In the genomic region with DNA sequence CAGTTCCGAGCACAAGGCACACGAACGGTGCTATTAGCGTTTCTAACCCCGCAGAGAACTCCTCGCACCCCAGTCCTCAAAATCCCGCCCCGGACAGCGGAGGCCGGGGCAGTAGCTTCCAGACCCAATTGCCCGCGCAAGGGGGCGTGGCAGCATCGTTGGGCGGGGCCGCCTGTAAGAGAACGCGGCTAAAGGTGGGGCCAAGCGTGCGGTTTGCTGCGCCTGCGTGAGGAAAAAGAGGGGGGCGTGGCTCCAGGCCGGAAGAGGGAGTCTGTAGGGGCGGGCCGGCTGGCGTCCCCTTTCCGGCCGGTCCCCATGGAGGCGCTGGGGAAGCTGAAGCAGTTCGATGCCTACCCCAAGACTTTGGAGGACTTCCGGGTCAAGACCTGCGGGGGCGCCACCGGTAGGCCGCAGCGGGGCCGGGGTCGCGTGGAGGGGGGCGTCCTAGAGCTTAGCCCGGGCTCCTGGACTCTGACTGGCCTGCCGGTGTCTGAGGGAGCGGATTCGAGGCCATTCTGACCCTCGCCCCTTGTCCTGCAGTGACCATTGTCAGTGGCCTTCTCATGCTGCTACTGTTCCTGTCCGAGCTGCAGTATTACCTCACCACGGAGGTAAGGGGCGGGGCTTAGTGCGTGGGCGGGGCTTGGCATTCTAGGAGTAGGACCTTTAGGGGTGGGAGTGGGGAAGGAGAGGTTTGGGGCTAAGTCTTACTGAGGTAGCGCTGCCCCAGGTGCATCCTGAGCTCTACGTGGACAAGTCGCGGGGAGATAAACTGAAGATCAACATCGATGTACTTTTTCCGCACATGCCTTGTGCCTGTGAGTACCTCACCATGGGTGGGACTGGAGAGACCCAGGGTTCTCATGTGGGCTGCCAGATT, we compare ENCODE assay signal across 1 cellular context.
TF ChIP-seq lines count a peak whose summit lies in the region.

A gene (plus strand): TSS at position 296 of the 880 bp plus-strand sequence. CDS start 20 bp downstream, at position 316.

TF ChIP-seq in HEK293, 187 proteins besides CTCF, POLR2A, EP300 and RAD21 (continued from another document and continues in another):
- TF ChIP-seq, protein P1, sequence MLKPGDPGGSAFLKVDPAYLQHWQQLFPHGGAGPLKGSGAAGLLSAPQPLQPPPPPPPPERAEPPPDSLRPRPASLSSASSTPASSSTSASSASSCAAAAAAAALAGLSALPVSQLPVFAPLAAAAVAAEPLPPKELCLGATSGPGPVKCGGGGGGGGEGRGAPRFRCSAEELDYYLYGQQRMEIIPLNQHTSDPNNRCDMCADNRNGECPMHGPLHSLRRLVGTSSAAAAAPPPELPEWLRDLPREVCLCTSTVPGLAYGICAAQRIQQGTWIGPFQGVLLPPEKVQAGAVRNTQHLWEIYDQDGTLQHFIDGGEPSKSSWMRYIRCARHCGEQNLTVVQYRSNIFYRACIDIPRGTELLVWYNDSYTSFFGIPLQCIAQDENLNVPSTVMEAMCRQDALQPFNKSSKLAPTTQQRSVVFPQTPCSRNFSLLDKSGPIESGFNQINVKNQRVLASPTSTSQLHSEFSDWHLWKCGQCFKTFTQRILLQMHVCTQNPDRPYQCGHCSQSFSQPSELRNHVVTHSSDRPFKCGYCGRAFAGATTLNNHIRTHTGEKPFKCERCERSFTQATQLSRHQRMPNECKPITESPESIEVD (tag by site-specific recombination; IDR thresholded peaks at IDR 0.05), result no peak
- TF ChIP-seq ZNF155 (tag by site-specific recombination; IDR thresholded peaks at IDR 0.05) (no peak), PRDM1 (tag by site-specific recombination; IDR thresholded peaks at IDR 0.05) (no peak), ZSCAN23 (tag by site-specific recombination; IDR thresholded peaks at IDR 0.05) (0 out of 2 replicates have a peak, but pooled peaks have one; percentile 43), ZNF660 (tag by site-specific recombination; IDR thresholded peaks at IDR 0.05) (no peak), ZBTB1 (tag by site-specific recombination; IDR thresholded peaks at IDR 0.05) (no peak), ZNF677 (tag by site-specific recombination; IDR thresholded peaks at IDR 0.05) (no peak), HOXA7 (CRISPR knock-in tag; IDR thresholded peaks at IDR 0.05; ENCODE audit: borderline replicate concordance) (no peak), ZXDB (tag by site-specific recombination; IDR thresholded peaks at IDR 0.05) (peak; percentile 92), ZNF169 (tag by site-specific recombination; IDR thresholded peaks at IDR 0.05) (no peak), ZNF423 (tag by site-specific recombination; IDR thresholded peaks at IDR 0.05) (no peak), ZNF292 (tag by site-specific recombination; IDR thresholded peaks at IDR 0.05; ENCODE audit: borderline replicate concordance, low read depth) (no peak), ZNF132 (tag by site-specific recombination; IDR thresholded peaks at IDR 0.05; ENCODE audit: borderline replicate concordance) (no peak), ZNF311 (tag by site-specific recombination; IDR thresholded peaks at IDR 0.05; ENCODE audit: borderline replicate concordance) (no peak), ZNF768 (tag by site-specific recombination; IDR thresholded peaks at IDR 0.05) (no peak), ZNF221 (tag by site-specific recombination; IDR thresholded peaks at IDR 0.05; ENCODE audit: borderline replicate concordance) (no peak), ZFP37 (tag by site-specific recombination; IDR thresholded peaks at IDR 0.05) (no peak), ZNF747 (tag by site-specific recombination; IDR thresholded peaks at IDR 0.05) (no peak), ZNF2 (tag by site-specific recombination; IDR thresholded peaks at IDR 0.05) (no peak), ZNF624 (tag by site-specific recombination; IDR thresholded peaks at IDR 0.05) (no peak), BCL11B (tag by site-specific recombination; IDR thresholded peaks at IDR 0.05; ENCODE audit: low read depth) (no peak), ZNF416 (tag by site-specific recombination; IDR thresholded peaks at IDR 0.05) (no peak), OVOL3 (tag by site-specific recombination; IDR thresholded peaks at IDR 0.05) (no peak), WT1 (tag by site-specific recombination; IDR thresholded peaks at IDR 0.05) (0 out of 2 replicates have a peak, but pooled peaks have one; percentile 41), GLIS2 (tag by site-specific recombination; IDR thresholded peaks at IDR 0.05) (peak; percentile 67), ZNF837 (tag by site-specific recombination; IDR thresholded peaks at IDR 0.05) (no peak), ZBTB48 (tag by site-specific recombination; IDR thresholded peaks at IDR 0.05) (no peak; the same call in 1 of the 2 replicates), ZNF777 (tag by site-specific recombination; IDR thresholded peaks at IDR 0.05; ENCODE audit: borderline replicate concordance) (no peak), ZNF266 (tag by site-specific recombination; IDR thresholded peaks at IDR 0.05; ENCODE audit: low read depth) (no peak), ZNF404 (tag by site-specific recombination; IDR thresholded peaks at IDR 0.05) (no peak), ZSCAN30 (tag by site-specific recombination; IDR thresholded peaks at IDR 0.05) (peak; percentile 45; the same call in 1 of the 2 replicates), ZIC2 (tag by site-specific recombination; IDR thresholded peaks at IDR 0.05) (peak; percentile 29; the same call in 1 of the 2 replicates), ZNF560 (tag by site-specific recombination; IDR thresholded peaks at IDR 0.05; ENCODE audit: borderline replicate concordance) (no peak), KLF9 (tag by site-specific recombination; IDR thresholded peaks at IDR 0.05; ENCODE audit: low read depth) (peak; percentile 100), ZNF175 (tag by site-specific recombination; IDR thresholded peaks at IDR 0.05) (no peak), ZNF335 (tag by site-specific recombination; conservative IDR thresholded peaks at IDR 0.05) (peak; percentile 79), ZNF510 (tag by site-specific recombination; IDR thresholded peaks at IDR 0.05; ENCODE audit: insufficient replicate concordance) (no peak), ZNF664 (tag by site-specific recombination; IDR thresholded peaks at IDR 0.05) (peak; percentile 45; the same call in 1 of the 2 replicates), ZNF544 (tag by site-specific recombination; IDR thresholded peaks at IDR 0.05) (no peak), SP2 (tag by site-specific recombination; IDR thresholded peaks at IDR 0.05) (peak; percentile 94), GLI4 (tag by site-specific recombination; IDR thresholded peaks at IDR 0.05) (no peak), ZNF391 (tag by site-specific recombination; IDR thresholded peaks at IDR 0.05; ENCODE audit: borderline replicate concordance, low read depth) (0 out of 2 replicates have a peak, but pooled peaks have one; percentile 36), KLF7 (tag by site-specific recombination; IDR thresholded peaks at IDR 0.05; ENCODE audit: borderline replicate concordance) (no peak), SP3 (tag by site-specific recombination; IDR thresholded peaks at IDR 0.05) (peak; percentile 96), ZNF654 (tag by site-specific recombination; IDR thresholded peaks at IDR 0.05; ENCODE audit: low read depth) (no peak)
- TF ChIP-seq, protein P2, sequence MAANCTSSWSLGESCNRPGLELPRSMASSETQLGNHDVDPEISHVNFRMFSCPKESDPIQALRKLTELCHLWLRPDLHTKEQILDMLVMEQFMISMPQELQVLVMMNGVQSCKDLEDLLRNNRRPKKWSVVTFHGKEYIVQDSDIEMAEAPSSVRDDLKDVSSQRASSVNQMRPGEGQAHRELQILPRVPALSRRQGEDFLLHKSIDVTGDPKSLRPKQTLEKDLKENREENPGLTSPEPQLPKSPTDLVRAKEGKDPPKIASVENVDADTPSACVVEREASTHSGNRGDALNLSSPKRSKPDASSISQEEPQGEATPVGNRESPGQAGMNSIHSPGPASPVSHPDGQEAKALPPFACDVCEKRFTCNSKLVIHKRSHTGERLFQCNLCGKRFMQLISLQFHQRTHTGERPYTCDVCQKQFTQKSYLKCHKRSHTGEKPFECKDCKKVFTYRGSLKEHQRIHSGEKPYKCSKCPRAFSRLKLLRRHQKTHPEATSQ (tag by site-specific recombination; IDR thresholded peaks at IDR 0.05), result peak; percentile 77; the same call in 1 of the 2 replicates
- TF ChIP-seq, protein P3, sequence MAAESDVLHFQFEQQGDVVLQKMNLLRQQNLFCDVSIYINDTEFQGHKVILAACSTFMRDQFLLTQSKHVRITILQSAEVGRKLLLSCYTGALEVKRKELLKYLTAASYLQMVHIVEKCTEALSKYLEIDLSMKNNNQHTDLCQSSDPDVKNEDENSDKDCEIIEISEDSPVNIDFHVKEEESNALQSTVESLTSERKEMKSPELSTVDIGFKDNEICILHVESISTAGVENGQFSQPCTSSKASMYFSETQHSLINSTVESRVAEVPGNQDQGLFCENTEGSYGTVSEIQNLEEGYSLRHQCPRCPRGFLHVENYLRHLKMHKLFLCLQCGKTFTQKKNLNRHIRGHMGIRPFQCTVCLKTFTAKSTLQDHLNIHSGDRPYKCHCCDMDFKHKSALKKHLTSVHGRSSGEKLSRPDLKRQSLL (tag by site-specific recombination; IDR thresholded peaks at IDR 0.05), result no peak
- TF ChIP-seq, protein P4, sequence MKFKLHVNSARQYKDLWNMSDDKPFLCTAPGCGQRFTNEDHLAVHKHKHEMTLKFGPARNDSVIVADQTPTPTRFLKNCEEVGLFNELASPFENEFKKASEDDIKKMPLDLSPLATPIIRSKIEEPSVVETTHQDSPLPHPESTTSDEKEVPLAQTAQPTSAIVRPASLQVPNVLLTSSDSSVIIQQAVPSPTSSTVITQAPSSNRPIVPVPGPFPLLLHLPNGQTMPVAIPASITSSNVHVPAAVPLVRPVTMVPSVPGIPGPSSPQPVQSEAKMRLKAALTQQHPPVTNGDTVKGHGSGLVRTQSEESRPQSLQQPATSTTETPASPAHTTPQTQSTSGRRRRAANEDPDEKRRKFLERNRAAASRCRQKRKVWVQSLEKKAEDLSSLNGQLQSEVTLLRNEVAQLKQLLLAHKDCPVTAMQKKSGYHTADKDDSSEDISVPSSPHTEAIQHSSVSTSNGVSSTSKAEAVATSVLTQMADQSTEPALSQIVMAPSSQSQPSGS (tag by site-specific recombination; IDR thresholded peaks at IDR 0.05; ENCODE audit: low read depth), result peak; percentile 74
- TF ChIP-seq, protein P5, sequence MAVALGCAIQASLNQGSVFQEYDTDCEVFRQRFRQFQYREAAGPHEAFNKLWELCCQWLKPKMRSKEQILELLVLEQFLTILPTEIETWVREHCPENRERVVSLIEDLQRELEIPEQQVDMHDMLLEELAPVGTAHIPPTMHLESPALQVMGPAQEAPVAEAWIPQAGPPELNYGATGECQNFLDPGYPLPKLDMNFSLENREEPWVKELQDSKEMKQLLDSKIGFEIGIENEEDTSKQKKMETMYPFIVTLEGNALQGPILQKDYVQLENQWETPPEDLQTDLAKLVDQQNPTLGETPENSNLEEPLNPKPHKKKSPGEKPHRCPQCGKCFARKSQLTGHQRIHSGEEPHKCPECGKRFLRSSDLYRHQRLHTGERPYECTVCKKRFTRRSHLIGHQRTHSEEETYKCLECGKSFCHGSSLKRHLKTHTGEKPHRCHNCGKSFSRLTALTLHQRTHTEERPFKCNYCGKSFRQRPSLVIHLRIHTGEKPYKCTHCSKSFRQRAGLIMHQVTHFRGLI (tag by site-specific recombination; IDR thresholded peaks at IDR 0.05), result no peak
- TF ChIP-seq, protein P6, sequence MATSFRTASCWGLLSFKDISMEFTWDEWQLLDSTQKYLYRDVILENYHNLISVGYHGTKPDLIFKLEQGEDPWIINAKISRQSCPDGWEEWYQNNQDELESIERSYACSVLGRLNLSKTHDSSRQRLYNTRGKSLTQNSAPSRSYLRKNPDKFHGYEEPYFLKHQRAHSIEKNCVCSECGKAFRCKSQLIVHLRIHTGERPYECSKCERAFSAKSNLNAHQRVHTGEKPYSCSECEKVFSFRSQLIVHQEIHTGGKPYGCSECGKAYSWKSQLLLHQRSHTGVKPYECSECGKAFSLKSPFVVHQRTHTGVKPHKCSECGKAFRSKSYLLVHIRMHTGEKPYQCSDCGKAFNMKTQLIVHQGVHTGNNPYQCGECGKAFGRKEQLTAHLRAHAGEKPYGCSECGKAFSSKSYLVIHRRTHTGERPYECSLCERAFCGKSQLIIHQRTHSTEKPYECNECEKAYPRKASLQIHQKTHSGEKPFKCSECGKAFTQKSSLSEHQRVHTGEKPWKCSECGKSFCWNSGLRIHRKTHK (tag by site-specific recombination; IDR thresholded peaks at IDR 0.05), result no peak
- TF ChIP-seq, protein P7, sequence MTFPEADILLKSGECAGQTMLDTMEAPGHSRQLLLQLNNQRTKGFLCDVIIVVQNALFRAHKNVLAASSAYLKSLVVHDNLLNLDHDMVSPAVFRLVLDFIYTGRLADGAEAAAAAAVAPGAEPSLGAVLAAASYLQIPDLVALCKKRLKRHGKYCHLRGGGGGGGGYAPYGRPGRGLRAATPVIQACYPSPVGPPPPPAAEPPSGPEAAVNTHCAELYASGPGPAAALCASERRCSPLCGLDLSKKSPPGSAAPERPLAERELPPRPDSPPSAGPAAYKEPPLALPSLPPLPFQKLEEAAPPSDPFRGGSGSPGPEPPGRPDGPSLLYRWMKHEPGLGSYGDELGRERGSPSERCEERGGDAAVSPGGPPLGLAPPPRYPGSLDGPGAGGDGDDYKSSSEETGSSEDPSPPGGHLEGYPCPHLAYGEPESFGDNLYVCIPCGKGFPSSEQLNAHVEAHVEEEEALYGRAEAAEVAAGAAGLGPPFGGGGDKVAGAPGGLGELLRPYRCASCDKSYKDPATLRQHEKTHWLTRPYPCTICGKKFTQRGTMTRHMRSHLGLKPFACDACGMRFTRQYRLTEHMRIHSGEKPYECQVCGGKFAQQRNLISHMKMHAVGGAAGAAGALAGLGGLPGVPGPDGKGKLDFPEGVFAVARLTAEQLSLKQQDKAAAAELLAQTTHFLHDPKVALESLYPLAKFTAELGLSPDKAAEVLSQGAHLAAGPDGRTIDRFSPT (tag by site-specific recombination; IDR thresholded peaks at IDR 0.05), result no peak
- TF ChIP-seq, protein P8, sequence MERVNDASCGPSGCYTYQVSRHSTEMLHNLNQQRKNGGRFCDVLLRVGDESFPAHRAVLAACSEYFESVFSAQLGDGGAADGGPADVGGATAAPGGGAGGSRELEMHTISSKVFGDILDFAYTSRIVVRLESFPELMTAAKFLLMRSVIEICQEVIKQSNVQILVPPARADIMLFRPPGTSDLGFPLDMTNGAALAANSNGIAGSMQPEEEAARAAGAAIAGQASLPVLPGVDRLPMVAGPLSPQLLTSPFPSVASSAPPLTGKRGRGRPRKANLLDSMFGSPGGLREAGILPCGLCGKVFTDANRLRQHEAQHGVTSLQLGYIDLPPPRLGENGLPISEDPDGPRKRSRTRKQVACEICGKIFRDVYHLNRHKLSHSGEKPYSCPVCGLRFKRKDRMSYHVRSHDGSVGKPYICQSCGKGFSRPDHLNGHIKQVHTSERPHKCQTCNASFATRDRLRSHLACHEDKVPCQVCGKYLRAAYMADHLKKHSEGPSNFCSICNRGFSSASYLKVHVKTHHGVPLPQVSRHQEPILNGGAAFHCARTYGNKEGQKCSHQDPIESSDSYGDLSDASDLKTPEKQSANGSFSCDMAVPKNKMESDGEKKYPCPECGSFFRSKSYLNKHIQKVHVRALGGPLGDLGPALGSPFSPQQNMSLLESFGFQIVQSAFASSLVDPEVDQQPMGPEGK (tag by site-specific recombination; IDR thresholded peaks at IDR 0.05), result no peak
